26 cellular contexts compared by ENCODE assay signal in the genomic region with DNA sequence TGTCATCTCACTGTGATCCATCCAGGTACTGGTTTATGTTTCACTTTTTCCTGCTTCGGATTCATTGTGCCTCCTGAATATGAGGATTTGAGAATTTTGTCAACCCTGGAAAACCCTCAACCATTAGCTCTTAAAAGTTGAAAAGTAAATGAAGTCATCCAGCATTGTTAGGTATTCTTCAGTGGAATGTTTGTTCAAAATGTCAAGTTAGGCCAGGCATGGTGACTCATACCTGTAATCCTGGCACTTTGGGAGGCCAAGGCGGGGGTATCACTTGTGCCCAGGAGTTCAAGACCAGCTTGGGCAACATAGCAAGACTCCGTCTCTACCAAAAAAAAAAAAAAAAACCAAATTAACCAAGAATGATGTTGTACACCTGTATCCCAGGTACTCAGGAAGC.
"Had no signal": no experiment of that assay in that cellular context is flagged by ENCODE, and none has a peak within 500 bp of the region (broad histone marks: within the 10 kb centered on the region; RNA-seq: fewer than 3 reads in every experiment).

No MANE protein-coding gene starts in this region.

- H3K4me3 ChIP-seq: coronary artery, esophagus muscularis mucosa, ovary, psoas muscle, right lobe of liver, thoracic aorta, tibial nerve, upper lobe of left lung, uterus had no signal

- ATAC-seq: naive thymus-derived CD8-positive, alpha-beta T cell; psoas muscle; stimulated activated naive B cell treated with anti-CD40 and anti-IgM and Interleukin-4, amounts not matched to agents 10 μg/mL and 1 μg/mL and 100 μg/mL, for 72 hours had no signal

- H3K36me3 ChIP-seq: esophagus muscularis mucosa, ovary, right lobe of liver, thoracic aorta, tibial nerve, upper lobe of left lung, uterus had no signal

- DNase-seq: dermis blood vessel endothelial cell; effector memory CD4-positive, alpha-beta T cell; foreskin melanocyte; hypothalamus; immature natural killer cell; islet precursor cell; kidney glomerular epithelial cell; mesenchymal stem cell; naive thymus-derived CD8-positive, alpha-beta T cell; nephron progenitor cell; occipital lobe; ovary; posterior cingulate gyrus; psoas muscle; retina; right lobe of liver; small intestine; stimulated activated CD4-positive, alpha-beta T cell treated with anti-CD3 and anti-CD28 coated beads, Interleukin-15, amount 100 ng/mL, for 24 hours; stimulated activated CD4-positive, alpha-beta T cell treated with anti-CD3 and anti-CD28 coated beads, Interleukin-2, amount 100 ng/mL, for 48 hours; stimulated activated naive B cell treated with anti-CD40 and anti-IgM and Interleukin-4, amounts not matched to agents 10 μg/mL and 1 μg/mL and 100 μg/mL, for 72 hours; upper lobe of left lung; uterus had no signal

- H3K4me1 ChIP-seq: psoas muscle, right lobe of liver, tibial nerve, upper lobe of left lung, uterus had no signal

- H3K9me3 ChIP-seq: esophagus muscularis mucosa, ovary, psoas muscle, right lobe of liver, thoracic aorta, tibial nerve, upper lobe of left lung, uterus had no signal

- H3K27me3 ChIP-seq: esophagus muscularis mucosa, ovary, right lobe of liver, tibial nerve, upper lobe of left lung, uterus had no signal

- H3K27ac ChIP-seq: coronary artery, esophagus muscularis mucosa, ovary, psoas muscle, right lobe of liver, thoracic aorta, tibial nerve, upper lobe of left lung, uterus had no signal
